Comparison of ENCODE assay signal across 8 cellular contexts in genomic region chr5:86305050-86305449, GRCh38.
DNase-seq lines count a peak whose midpoint lies in the region; ATAC-seq, FAIRE-seq and TF ChIP-seq lines count a peak whose summit lies in the region.
"Not testable (repeated sequence)": the region's sequence is repeated elsewhere in the genome, so short reads cannot be mapped to it uniquely, and the experiment has no call there.

No MANE protein-coding gene starts in this region.

- POLR2A ChIA-PET in OCI-LY7 (lab: Charles Lee): interaction anchor here (0.7 kb wide), 1 partner anchor 1005 kb away, joined by 3 read pairs; no protein-coding TSS in a partner anchor
- POLR2A ChIA-PET in K562 (lab: Yijun Ruan, JAX): not testable (repeated sequence)

- H3K9me3 ChIP-seq in Karpas-422 (ENCODE audit: low read length); OCI-LY7 (ENCODE audit: low read length); K562 (replicated peaks; ENCODE audit: control insufficient read depth, insufficient read depth, low read depth, low read length); heart left ventricle; parathyroid adenoma (ENCODE audit: control insufficient read depth, low read length): not testable (repeated sequence)

- not testable (repeated sequence) for H3K27me3 Mint-ChIP-seq in Calu3 (ENCODE audit: unreplicated experiment)

- not testable (repeated sequence) for TF ChIP-seq EP300 in K562 (IDR thresholded peaks at IDR 0.05; ENCODE audit: low read length)

- TF ChIP-seq POLR2A in K562 (conservative IDR thresholded peaks at IDR 0.05); heart left ventricle (IDR thresholded peaks at IDR 0.05): not testable (repeated sequence)

- H3K9ac ChIP-seq in Karpas-422 (ENCODE audit: low read length); K562 (ENCODE audit: insufficient read depth in 1 of 2, low read depth in 2 of 2, low read length in 2 of 2); parathyroid adenoma: not testable (repeated sequence)

- not testable (repeated sequence) for DNase-seq in Calu3; K562 (ENCODE audit: extremely low read depth in 1 of 4, low spot score in 3 of 4); heart left ventricle
- DNase-seq in Karpas-422 (peak; percentile 68), OCI-LY7 (ENCODE audit: low spot score) (peak; percentile 30)

- H3K36me3 Mint-ChIP-seq in Calu3 (ENCODE audit: insufficient read depth, unreplicated experiment): not testable (repeated sequence)

- H3K4me2 ChIP-seq in Karpas-422 (ENCODE audit: low read depth, low read length, poor library complexity, severe bottlenecking); OCI-LY7 (ENCODE audit: low read length); K562 (ENCODE audit: insufficient read depth, low read length); parathyroid adenoma (ENCODE audit: low read length): not testable (repeated sequence)

- in situ Hi-C loops in K562 (cut with MboI): not testable (repeated sequence)

- WGBS in K562 (ENCODE audit: insufficient coverage, low coverage, missing lambda C conversion rate): no CpG with 5 or more reads among the region's 2 CpGs
- WGBS in heart left ventricle, 4 donors: 0 to 3% (median 2%) methylated on average over 2 of the region's 2 CpGs

- H3K4me1 ChIP-seq in Karpas-422 (ENCODE audit: low read length); OCI-LY7 (ENCODE audit: insufficient read depth, low read length, poor library complexity, severe bottlenecking); K562 (replicated peaks in 1 of 2; ENCODE audit: control insufficient read depth in 2 of 2, insufficient read depth in 2 of 2, low read length in 2 of 2); heart left ventricle; parathyroid adenoma: not testable (repeated sequence)

- not testable (repeated sequence) for H3K79me2 ChIP-seq in Karpas-422 (ENCODE audit: low read length); OCI-LY7 (ENCODE audit: insufficient read depth, low read depth, low read length); K562 (ENCODE audit: control insufficient read depth, insufficient read depth, low read length); parathyroid adenoma

- H2AFZ ChIP-seq in Karpas-422 (ENCODE audit: low read length); OCI-LY7 (ENCODE audit: low read length); K562 (ENCODE audit: low read depth, low read length); parathyroid adenoma: not testable (repeated sequence)

- intact Hi-C loops in Calu3 (cut with micrococcal nuclease; ENCODE audit: unreplicated experiment); OCI-LY7 (cut with micrococcal nuclease; ENCODE audit: unreplicated experiment); K562 (cut with micrococcal nuclease); heart left ventricle (cut with DNase I): not testable (repeated sequence)

- BruUV-seq in Calu3 (replicated peaks; lab: Mats Ljungman, UMichigan); OCI-LY7 (replicated peaks; lab: Mats Ljungman, UMichigan); K562 (replicated peaks; lab: Mats Ljungman, UMichigan): not testable (repeated sequence)

- not testable (repeated sequence) for H3K9me1 ChIP-seq in K562 (ENCODE audit: control insufficient read depth, insufficient read depth, low read length)

- not testable (repeated sequence) for H3K27ac ChIP-seq in Karpas-422 (ENCODE audit: low read length); OCI-LY7 (ENCODE audit: low read depth, low read length, poor library complexity, severe bottlenecking); K562 (ENCODE audit: extremely low read depth, low read depth, low read length); heart left ventricle; parathyroid adenoma

- not testable (repeated sequence) for H3K9me3 Mint-ChIP-seq in Calu3 (ENCODE audit: low read depth, unreplicated experiment)

- peak in 1 of 2 experiments; percentile 23; a peak in 2 of 4 replicates for TF ChIP-seq RAD21 in K562 (CRISPR knock-in tag; conservative IDR thresholded peaks at IDR 0.05 in 1 of 2, IDR thresholded peaks at IDR 0.05 in 1 of 2)

- not testable (repeated sequence) for H3K4me1 Mint-ChIP-seq in Calu3 (ENCODE audit: low read depth, unreplicated experiment)

- H3K4me3 ChIP-seq in Karpas-422 (ENCODE audit: low read length); OCI-LY7 (ENCODE audit: low read depth, low read length, poor library complexity, severe bottlenecking); K562; heart left ventricle; parathyroid adenoma (ENCODE audit: low read depth, low read length): not testable (repeated sequence)

- CTCF ChIA-PET in Calu3 (lab: Charles Lee); OCI-LY7 (lab: Charles Lee; ENCODE audit: unreplicated experiment); K562 (lab: Yijun Ruan, JAX; ENCODE audit: low intra/inter-chr PET ratio): not testable (repeated sequence)

- H3K27ac Mint-ChIP-seq in Calu3 (ENCODE audit: unreplicated experiment): not testable (repeated sequence)

- not testable (repeated sequence) for H3K27me3 ChIP-seq in Karpas-422 (ENCODE audit: low read length); K562 (ENCODE audit: control insufficient read depth in 2 of 2, insufficient read depth in 2 of 2, low read length in 2 of 2); heart left ventricle; parathyroid adenoma (ENCODE audit: control insufficient read depth, insufficient read depth, low read length)

- not testable (repeated sequence) for H4K20me1 ChIP-seq in Karpas-422 (ENCODE audit: insufficient read depth, low read depth, low read length); OCI-LY7 (ENCODE audit: insufficient read depth, low read length); K562 (replicated peaks; ENCODE audit: control insufficient read depth, insufficient read depth, low read length)

- peak; percentile 84 for ATAC-seq in GM18907 (IDR thresholded peaks at IDR 0.05; ENCODE audit: unreplicated experiment)
- peak; percentile 63 for ATAC-seq in HG02623 (IDR thresholded peaks at IDR 0.05; ENCODE audit: unreplicated experiment)
- peak; percentile 69 for ATAC-seq in K562
- ATAC-seq in heart left ventricle: not testable (repeated sequence)

- not testable (repeated sequence) for H3K4me3 Mint-ChIP-seq in Calu3 (ENCODE audit: low read depth, unreplicated experiment)

- TF ChIP-seq CTCF in Calu3 (IDR thresholded peaks at IDR 0.05; ENCODE audit: unreplicated experiment): peak; percentile 33
- TF ChIP-seq CTCF in OCI-LY7 (conservative IDR thresholded peaks at IDR 0.05; ENCODE audit: low read length): peak; percentile 70
- peak; percentile 6 to 40 (median 26); a peak in 2 of 6 replicates for TF ChIP-seq CTCF in K562 (IDR thresholded peaks at IDR 0.05 in 2 of 3, conservative IDR thresholded peaks at IDR 0.05 in 1 of 3; ENCODE audit: insufficient read depth in 2 of 3, low read depth in 1 of 3, low read length in 3 of 3)
- peak in 8 of 12 donors; percentile 16 to 47 (median 33) for TF ChIP-seq CTCF in heart left ventricle (IDR thresholded peaks at IDR 0.05)
- TF ChIP-seq CTCF in parathyroid adenoma (IDR thresholded peaks at IDR 0.05): peak; percentile 11

- not testable (repeated sequence) for H3K9me2 ChIP-seq in Karpas-422 (replicated peaks; ENCODE audit: insufficient read depth, low read length); OCI-LY7 (ENCODE audit: insufficient read depth, low read length)

- H3K36me3 ChIP-seq in Karpas-422 (ENCODE audit: insufficient read depth, low read length); OCI-LY7 (ENCODE audit: insufficient read depth, low read length); K562 (ENCODE audit: control insufficient read depth, insufficient read depth, low read length); heart left ventricle; parathyroid adenoma (ENCODE audit: control insufficient read depth, insufficient read depth, low read length): not testable (repeated sequence)

- not testable (repeated sequence) for FAIRE-seq in K562 (lab: Jason Lieb, UNC)

TF ChIP-seq in K562, 482 proteins besides CTCF, POLR2A, EP300 and RAD21 (continues in another document):
- TF ChIP-seq SMC3 (conservative IDR thresholded peaks at IDR 0.05; ENCODE audit: insufficient read depth, low read depth, low read length): 0 out of 2 replicates have a peak, but pooled peaks have one; percentile 8
- peak; percentile 86 for TF ChIP-seq ZNF384 (IDR thresholded peaks at IDR 0.05; ENCODE audit: low read depth, low read length)

Comparison
In these comparisons a context has a peak if more than half of its experiments do, and no peak if none do; other contexts are left out.
1. CTCF ChIP-seq: peak in every context shown above with its lines; median percentile 70 in OCI-LY7; 33 in Calu3; 33 in heart left ventricle; 26 in K562; 11 in parathyroid adenoma.